8 cellular contexts compared by ENCODE assay signal in genomic region chrX:41084044-41084359, GRCh38. TPM values are rescaled to one million over a fixed set of nuclear protein-coding genes. Genes with fewer than 3 reads are reported as not detected.
A peak's percentile ranks its signal among the peaks of the same experiment; 100 is the strongest.
DNase-seq lines count a peak whose midpoint lies in the region; ATAC-seq and TF ChIP-seq lines count a peak whose summit lies in the region.

No MANE protein-coding gene starts in this region.

- DNase-seq in Caco-2: no peak
- no peak for DNase-seq in astrocyte of the cerebellum (ENCODE audit: low read depth)
- DNase-seq in lower lobe of right lung: no peak
- no peak for DNase-seq in aorta
- DNase-seq in NCI-H226: no peak
- no peak for DNase-seq in AG20443 (ENCODE audit: low spot score)
- no peak for DNase-seq in globus pallidus (ENCODE audit: low spot score)

- POLR2A ChIA-PET in Caco-2 (lab: Charles Lee): interaction anchor here (0.9 kb wide), 1 partner anchor 206 kb away, joined by 5 read pairs; no protein-coding TSS in a partner anchor

- CTCF ChIA-PET in Caco-2 (lab: Charles Lee): interaction anchor here (0.6 kb wide), 1 partner anchor 27 kb away, joined by 7 read pairs; no protein-coding TSS in a partner anchor

- no peaks in the 10 kb centered on the region for H3K9me3 ChIP-seq in Caco-2
- H3K9me3 ChIP-seq in lower lobe of right lung: no peaks in the 10 kb centered on the region
- no peaks in the 10 kb centered on the region for H3K9me3 ChIP-seq in aorta (ENCODE audit: control insufficient read depth, low read length)

- H3K4me1 Mint-ChIP-seq in Caco-2 (ENCODE audit: low read depth, unreplicated experiment): no peaks in the 10 kb centered on the region

- H3K27ac ChIP-seq in lower lobe of right lung: peak overlapping the region; percentile 99
- peak overlapping the region in 1 of 2 donors; percentile 74 for H3K27ac ChIP-seq in aorta (ENCODE audit: low read depth in 1 of 2, low read length in 2 of 2)

- H3K9me3 Mint-ChIP-seq in Caco-2 (ENCODE audit: unreplicated experiment): no peaks in the 10 kb centered on the region

- no peak for TF ChIP-seq CTCF in Caco-2 (IDR thresholded peaks at IDR 0.05; ENCODE audit: insufficient read depth in 1 of 2, low read depth in 1 of 2, low read length in 1 of 2, severe bottlenecking in 1 of 2, unreplicated experiment in 1 of 2)
- no peak for TF ChIP-seq CTCF in astrocyte of the cerebellum (IDR thresholded peaks at IDR 0.05; ENCODE audit: low read depth, low read length, missing control alignments)
- no peak for TF ChIP-seq CTCF in lower lobe of right lung (IDR thresholded peaks at IDR 0.05)

- H3K27me3 Mint-ChIP-seq in Caco-2 (ENCODE audit: insufficient read depth, unreplicated experiment): no peaks in the 10 kb centered on the region

- H3K4me3 Mint-ChIP-seq in Caco-2 (ENCODE audit: unreplicated experiment): peak overlapping the region; percentile 81

- H3K27ac Mint-ChIP-seq in Caco-2 (ENCODE audit: unreplicated experiment): peak overlapping the region; percentile 98

- H3K36me3 ChIP-seq in Caco-2 (ENCODE audit: control insufficient read depth, insufficient read depth, low read length) (no peaks in the 10 kb centered on the region), lower lobe of right lung (no peaks in the 10 kb centered on the region), aorta (ENCODE audit: control insufficient read depth in 1 of 2, insufficient read depth in 2 of 2, low read length in 1 of 2) (no peaks in the 10 kb centered on the region)

- peaks cover 8% of the 10 kb centered on the region for H3K4me1 ChIP-seq in Caco-2
- peaks cover 10% of the 10 kb centered on the region for H3K4me1 ChIP-seq in lower lobe of right lung
- H3K4me1 ChIP-seq in aorta (ENCODE audit: control insufficient read depth in 1 of 2, insufficient read depth in 2 of 2, low read length in 2 of 2): no peaks in the 10 kb centered on the region

- no peaks in the 10 kb centered on the region for H3K27me3 ChIP-seq in Caco-2 (replicated peaks; ENCODE audit: control insufficient read depth, insufficient read depth, low read length)
- no peaks in the 10 kb centered on the region for H3K27me3 ChIP-seq in lower lobe of right lung (ENCODE audit: low read depth)
- no peaks in the 10 kb centered on the region for H3K27me3 ChIP-seq in aorta (ENCODE audit: control insufficient read depth in 1 of 2, insufficient read depth in 2 of 2, low read length in 1 of 2)

- TSS peak; percentile 98 for BruUV-seq in Caco-2 (replicated peaks; lab: Mats Ljungman, UMichigan)

- 0% methylated on average over 7 of the region's 7 CpGs for WGBS in aorta, 2 donors

- H3K4me3 ChIP-seq in Caco-2 (ENCODE audit: low read depth, low read length) (peak overlapping the region; percentile 48), astrocyte of the cerebellum (ENCODE audit: low read depth, low read length) (peak overlapping the region; percentile 78), lower lobe of right lung (peak overlapping the region; percentile 72), aorta (ENCODE audit: low read length in 2 of 2) (peak overlapping the region; percentile 41 to 88)

- in situ Hi-C loops in astrocyte of the cerebellum (cut with HindIII; ENCODE audit: low sequenced_read_pairs): no loop called here

- H3K36me3 Mint-ChIP-seq in Caco-2 (ENCODE audit: insufficient read depth, unreplicated experiment): peaks cover 25% of the 10 kb centered on the region

- intact Hi-C loops in Caco-2 (cut with micrococcal nuclease; ENCODE audit: unreplicated experiment) (loop anchor here (2.0 to 10.0 kb wide), 4 partner anchors 57 to 349 kb away; partner anchors contain the start of genes DDX3X and MED14), lower lobe of right lung (cut with DNase I) (no loop called here), aorta (cut with DNase I) (loop anchor here in 1 of 2 donors (10.0 kb wide), 2 partner anchors 349 to 439 kb away; partner anchors contain the start of genes CXorf38 and MED14)

- peak; percentile 2 for ATAC-seq in HG02981 (IDR thresholded peaks at IDR 0.05; ENCODE audit: unreplicated experiment)
- ATAC-seq in lower lobe of right lung: peak; percentile 0 to 1
- peak; percentile 0 for ATAC-seq in aorta (ENCODE audit: low FRiP score)

RNA-seq across cellular contexts. Expression of gene USP9X, which starts 1.2 kb away (rescaled TPM):
- total RNA-seq in Caco-2 (2022): 71.5 and 73.7 TPM in 2 replicates
- 75.6 TPM for total RNA-seq in lower lobe of right lung
- total RNA-seq in aorta: 10 to 100 TPM; 81.9 to 91.4 TPM
- polyA plus RNA-seq in aorta: 10 to 100 TPM in 1 of 2 donors, 1 to 10 TPM in 1; 7.8 to 20.4 TPM
